ENCODE assay signal across 24 cellular contexts in genomic region chr13:40304391-40304790, GRCh38.
"Had no signal": no experiment of that assay in that cellular context is flagged by ENCODE, and none has a peak within 500 bp of the region (broad histone marks: within the 10 kb centered on the region; RNA-seq: fewer than 3 reads in every experiment).

No MANE protein-coding gene starts in this region.

- DNase-seq: colonic mucosa; cortex of kidney; dermis blood vessel endothelial cell; dorsolateral prefrontal cortex; effector CD4-positive, alpha-beta T cell; effector CD8-positive, alpha-beta T cell; effector memory CD4-positive, alpha-beta T cell; effector memory CD8-positive, alpha-beta T cell; erythroblast; esophagus squamous epithelium; foreskin fibroblast; foreskin keratinocyte; gastrocnemius medialis; glutamatergic neuron; head of caudate nucleus; heart left ventricle; heart right ventricle had no signal

- H3K36me3 ChIP-seq: colonic mucosa, esophagus muscularis mucosa, esophagus squamous epithelium, gastrocnemius medialis, gastroesophageal sphincter, heart left ventricle, heart right ventricle had no signal

- H3K4me1 ChIP-seq: colonic mucosa, esophagus muscularis mucosa, esophagus squamous epithelium, foreskin keratinocyte, gastrocnemius medialis, gastroesophageal sphincter, heart left ventricle, heart right ventricle had no signal

- H3K4me3 Mint-ChIP-seq: dendritic cell treated with granulocyte-macrophage colony-stimulating factor and Interleukin-4, amounts not matched to agents 40 ng/mL and 50 ng/mL, for 4 days; effector memory CD8-positive, alpha-beta T cell had no signal

- H3K4me3 ChIP-seq: colonic mucosa, coronary artery, dorsolateral prefrontal cortex, esophagus muscularis mucosa, esophagus squamous epithelium, gastrocnemius medialis, gastroesophageal sphincter, heart left ventricle, heart right ventricle, hepatocyte had no signal

- ATAC-seq: effector memory CD8-positive, alpha-beta T cell; esophagus mucosa; foreskin keratinocyte; gastrocnemius medialis; gastroesophageal sphincter; heart left ventricle; heart right ventricle had no signal

- H3K27ac Mint-ChIP-seq: dendritic cell treated with granulocyte-macrophage colony-stimulating factor and Interleukin-4, amounts not matched to agents 40 ng/mL and 50 ng/mL, for 4 days; effector memory CD8-positive, alpha-beta T cell had no signal

- H3K27me3 Mint-ChIP-seq: dendritic cell treated with granulocyte-macrophage colony-stimulating factor and Interleukin-4, amounts not matched to agents 40 ng/mL and 50 ng/mL, for 4 days had no signal

- H3K27ac ChIP-seq: colonic mucosa, coronary artery, dorsolateral prefrontal cortex, epithelial cell of prostate, esophagus muscularis mucosa, esophagus squamous epithelium, foreskin keratinocyte, gastrocnemius medialis, gastroesophageal sphincter, heart left ventricle, heart right ventricle, hepatocyte had no signal

- H3K9me3 ChIP-seq: colonic mucosa, gastrocnemius medialis had no signal

- H3K27me3 ChIP-seq: colonic mucosa, esophagus muscularis mucosa, esophagus squamous epithelium, foreskin keratinocyte, gastrocnemius medialis, gastroesophageal sphincter, heart left ventricle, heart right ventricle, hepatocyte had no signal
